ENCODE assay signal across 22 cellular contexts in genomic region chr1:197768014-197768413, GRCh38. TPM values are rescaled to one million over a fixed set of nuclear protein-coding genes. Genes with fewer than 3 reads are reported as not detected.
DNase-seq lines count a peak whose midpoint lies in the region; ATAC-seq and TF ChIP-seq lines count a peak whose summit lies in the region.
"Had no signal": no experiment of that assay in that cellular context is flagged by ENCODE, and none has a peak within 500 bp of the region (broad histone marks: within the 10 kb centered on the region; RNA-seq: fewer than 3 reads in every experiment).

No MANE protein-coding gene starts in this region.

- no peak for TF ChIP-seq CTCF in parathyroid adenoma (IDR thresholded peaks at IDR 0.05)

- H3K9me3 Mint-ChIP-seq in T-helper 1 cell treated with Interleukin-12 subunit alpha and Interleukin-12 subunit beta and Interleukin-4 antibody, amounts not matched to agents 30 μg/mL and 1 μg/mL, for 36 hours: no peaks in the 10 kb centered on the region
- no peaks in the 10 kb centered on the region for H3K9me3 Mint-ChIP-seq in activated naive CD8-positive, alpha-beta T cell (ENCODE audit: low read depth)
- H3K9me3 Mint-ChIP-seq in activated naive CD8-positive, alpha-beta T cell treated with anti-CD3 and anti-CD28 coated beads, Interleukin-2, amount 50 U/mL, for 24 hours: no peaks in the 10 kb centered on the region
- H3K9me3 Mint-ChIP-seq in activated T-helper 17 cell treated with anti-CD3 and anti-CD28 coated beads, Interleukin-2, amount 50 U/mL, for 72 hours: no peaks in the 10 kb centered on the region
- H3K9me3 Mint-ChIP-seq: activated B cell treated with CpG ODN at 0.5 μM for 24 hours; CD8-positive, alpha-beta T cell had no signal

- H3K4me1 ChIP-seq in parathyroid adenoma: no peaks in the 10 kb centered on the region

- ATAC-seq in activated naive CD8-positive, alpha-beta T cell treated with anti-CD3 and anti-CD28 coated beads, Interleukin-2, amount 50 U/mL, for 24 hours: no peak
- peak; percentile 12 for ATAC-seq in activated T-helper 17 cell treated with anti-CD3 and anti-CD28 coated beads, Interleukin-2, amount 50 U/mL, for 72 hours (replicated peaks)
- ATAC-seq: CD8-positive, alpha-beta T cell; gastroesophageal sphincter; left cardiac atrium had no signal

- no peaks in the 10 kb centered on the region for H3K27me3 ChIP-seq in parathyroid adenoma (ENCODE audit: control insufficient read depth, insufficient read depth, low read length)
- H3K27me3 ChIP-seq: gastroesophageal sphincter, stomach, thyroid gland, vagina had no signal

- no peak overlapping the region for H3K27ac ChIP-seq in parathyroid adenoma
- H3K27ac ChIP-seq: 22Rv1, gastroesophageal sphincter, stomach, thyroid gland, vagina had no signal

- peaks cover 8% of the 10 kb centered on the region for H3K79me2 ChIP-seq in parathyroid adenoma

- H3K4me3 ChIP-seq in parathyroid adenoma (ENCODE audit: low read depth, low read length): no peak overlapping the region
- H3K4me3 ChIP-seq: gastroesophageal sphincter, stomach, thyroid gland, vagina had no signal

- H3K36me3 ChIP-seq in parathyroid adenoma (ENCODE audit: control insufficient read depth, insufficient read depth, low read length): no peaks in the 10 kb centered on the region
- H3K36me3 ChIP-seq: gastroesophageal sphincter, stomach, thyroid gland, vagina had no signal

- peak overlapping the region; percentile 1 for H3K27ac Mint-ChIP-seq in T-helper 1 cell treated with Interleukin-12 subunit alpha and Interleukin-12 subunit beta and Interleukin-4 antibody, amounts not matched to agents 30 μg/mL and 1 μg/mL, for 36 hours
- peak overlapping the region; percentile 69 for H3K27ac Mint-ChIP-seq in activated naive CD8-positive, alpha-beta T cell
- H3K27ac Mint-ChIP-seq in activated naive CD8-positive, alpha-beta T cell treated with anti-CD3 and anti-CD28 coated beads, Interleukin-2, amount 50 U/mL, for 24 hours: no peak overlapping the region
- peak overlapping the region; percentile 66 for H3K27ac Mint-ChIP-seq in activated T-helper 17 cell treated with anti-CD3 and anti-CD28 coated beads, Interleukin-2, amount 50 U/mL, for 72 hours
- H3K27ac Mint-ChIP-seq: activated B cell treated with CpG ODN at 0.5 μM for 24 hours; CD8-positive, alpha-beta T cell had no signal

- peak overlapping the region; percentile 34 for H3K4me3 Mint-ChIP-seq in T-helper 1 cell treated with Interleukin-12 subunit alpha and Interleukin-12 subunit beta and Interleukin-4 antibody, amounts not matched to agents 30 μg/mL and 1 μg/mL, for 36 hours
- H3K4me3 Mint-ChIP-seq in activated naive CD8-positive, alpha-beta T cell: peak overlapping the region; percentile 4
- no peak overlapping the region for H3K4me3 Mint-ChIP-seq in activated naive CD8-positive, alpha-beta T cell treated with anti-CD3 and anti-CD28 coated beads, Interleukin-2, amount 50 U/mL, for 24 hours
- peak overlapping the region; percentile 74 for H3K4me3 Mint-ChIP-seq in activated T-helper 17 cell treated with anti-CD3 and anti-CD28 coated beads, Interleukin-2, amount 50 U/mL, for 72 hours
- H3K4me3 Mint-ChIP-seq: activated B cell treated with CpG ODN at 0.5 μM for 24 hours; CD8-positive, alpha-beta T cell had no signal

- peaks cover 35% of the 10 kb centered on the region for H3K36me3 Mint-ChIP-seq in T-helper 1 cell treated with Interleukin-12 subunit alpha and Interleukin-12 subunit beta and Interleukin-4 antibody, amounts not matched to agents 30 μg/mL and 1 μg/mL, for 36 hours (ENCODE audit: low read depth)
- H3K36me3 Mint-ChIP-seq in activated naive CD8-positive, alpha-beta T cell: peaks cover 11% of the 10 kb centered on the region
- H3K36me3 Mint-ChIP-seq in activated naive CD8-positive, alpha-beta T cell treated with anti-CD3 and anti-CD28 coated beads, Interleukin-2, amount 50 U/mL, for 24 hours (ENCODE audit: low read depth): peaks cover 18% of the 10 kb centered on the region
- peaks cover 25% of the 10 kb centered on the region for H3K36me3 Mint-ChIP-seq in activated T-helper 17 cell treated with anti-CD3 and anti-CD28 coated beads, Interleukin-2, amount 50 U/mL, for 72 hours (ENCODE audit: low read depth)

- H3K9ac ChIP-seq in parathyroid adenoma: no peak overlapping the region
- H3K9ac ChIP-seq: SK-N-SH had no signal

- H3K4me2 ChIP-seq in parathyroid adenoma (ENCODE audit: low read length): peak overlapping the region; percentile 29
- H3K4me2 ChIP-seq: SK-N-SH had no signal

- DNase-seq in T-helper 1 cell (no peak), NCI-H446 (lab: John Stamatoyannopoulos, UW) (no peak), NCI-H526 treated with DMSO at 0.1 percent for 48 hours (lab: John Stamatoyannopoulos, UW) (no peak)
- no peak for DNase-seq in activated naive CD8-positive, alpha-beta T cell treated with anti-CD3 and anti-CD28 coated beads, Interleukin-2, amount 50 U/mL, for 24 hours
- DNase-seq: activated B cell treated with CpG ODN at 0.5 μM for 24 hours; CD8-positive, alpha-beta T cell; DMS 273 treated with DMSO at 0.1 percent for 48 hours; hippocampal formation; left cardiac atrium; NCI-H1436; NCI-H2107; nucleus accumbens; SK-N-SH; stomach; thyroid gland had no signal

- H3K9me3 ChIP-seq in parathyroid adenoma (ENCODE audit: control insufficient read depth, low read length): no peaks in the 10 kb centered on the region
- H3K9me3 ChIP-seq: gastroesophageal sphincter, SK-N-SH, stomach, thyroid gland, vagina had no signal

- H3K4me1 Mint-ChIP-seq in T-helper 1 cell treated with Interleukin-12 subunit alpha and Interleukin-12 subunit beta and Interleukin-4 antibody, amounts not matched to agents 30 μg/mL and 1 μg/mL, for 36 hours (ENCODE audit: low read depth): peaks cover 46% of the 10 kb centered on the region
- H3K4me1 Mint-ChIP-seq in activated naive CD8-positive, alpha-beta T cell (ENCODE audit: low read depth): peaks cover 68% of the 10 kb centered on the region
- H3K4me1 Mint-ChIP-seq in activated naive CD8-positive, alpha-beta T cell treated with anti-CD3 and anti-CD28 coated beads, Interleukin-2, amount 50 U/mL, for 24 hours: peaks cover 60% of the 10 kb centered on the region
- H3K4me1 Mint-ChIP-seq in activated T-helper 17 cell treated with anti-CD3 and anti-CD28 coated beads, Interleukin-2, amount 50 U/mL, for 72 hours: peaks cover 37% of the 10 kb centered on the region

- no peak overlapping the region for H2AFZ ChIP-seq in parathyroid adenoma

- no peaks in the 10 kb centered on the region for H3K27me3 Mint-ChIP-seq in T-helper 1 cell treated with Interleukin-12 subunit alpha and Interleukin-12 subunit beta and Interleukin-4 antibody, amounts not matched to agents 30 μg/mL and 1 μg/mL, for 36 hours (ENCODE audit: low read depth)
- H3K27me3 Mint-ChIP-seq in activated naive CD8-positive, alpha-beta T cell: no peaks in the 10 kb centered on the region
- no peaks in the 10 kb centered on the region for H3K27me3 Mint-ChIP-seq in activated naive CD8-positive, alpha-beta T cell treated with anti-CD3 and anti-CD28 coated beads, Interleukin-2, amount 50 U/mL, for 24 hours
- H3K27me3 Mint-ChIP-seq in activated T-helper 17 cell treated with anti-CD3 and anti-CD28 coated beads, Interleukin-2, amount 50 U/mL, for 72 hours: no peaks in the 10 kb centered on the region
- H3K27me3 Mint-ChIP-seq: activated B cell treated with CpG ODN at 0.5 μM for 24 hours had no signal

RNA-seq across cellular contexts. Expression of gene DENND1B, which starts 7.3 kb away (rescaled TPM):
- total RNA-seq in activated T-helper 17 cell treated with anti-CD3 and anti-CD28 coated beads, Interleukin-2, amount 50 U/mL, for 72 hours: 10 to 100 TPM; 12.2 to 17.1 TPM
